Comparison of ENCODE assay signal across 22 cellular contexts in genomic region chr19:40023969-40024368, GRCh38.
"Had no signal": no experiment of that assay in that cellular context is flagged by ENCODE, and none has a peak within 500 bp of the region (broad histone marks: within the 10 kb centered on the region; RNA-seq: fewer than 3 reads in every experiment).

No MANE protein-coding gene starts in this region.

- H3K4me1 ChIP-seq: SJSA1 had no signal

- FAIRE-seq: HepG2, RCC 7860 had no signal

- H3K27ac ChIP-seq: KMS-11, SJSA1, SK-N-MC had no signal

- H3K4me3 ChIP-seq: SJSA1, SK-N-MC had no signal

- H3K27me3 ChIP-seq: SJSA1 had no signal

- H3K9ac ChIP-seq: KMS-11 had no signal

- H3K4me2 ChIP-seq: KMS-11 had no signal

- ATAC-seq: HepG2 had no signal

- DNase-seq: IMR-90, MM.1S, NCI-H1092 treated with DMSO at 0.1 percent for 48 hours, NCI-H1436, NCI-H187, NCI-H2029, NCI-H2081 treated with DMSO at 0.1 percent for 48 hours, NCI-H2171, NCI-H226, NCI-H446, NCI-H510A, NCI-H524 treated with DMSO at 0.1 percent for 48 hours, NCI-H69, NCI-H774, Right ventricle myocardium superior, RPMI8226, SIG-M5 had no signal

- H3K36me3 ChIP-seq: SJSA1 had no signal
